Comparison of ENCODE assay signal across 7 cellular contexts in the genomic region with DNA sequence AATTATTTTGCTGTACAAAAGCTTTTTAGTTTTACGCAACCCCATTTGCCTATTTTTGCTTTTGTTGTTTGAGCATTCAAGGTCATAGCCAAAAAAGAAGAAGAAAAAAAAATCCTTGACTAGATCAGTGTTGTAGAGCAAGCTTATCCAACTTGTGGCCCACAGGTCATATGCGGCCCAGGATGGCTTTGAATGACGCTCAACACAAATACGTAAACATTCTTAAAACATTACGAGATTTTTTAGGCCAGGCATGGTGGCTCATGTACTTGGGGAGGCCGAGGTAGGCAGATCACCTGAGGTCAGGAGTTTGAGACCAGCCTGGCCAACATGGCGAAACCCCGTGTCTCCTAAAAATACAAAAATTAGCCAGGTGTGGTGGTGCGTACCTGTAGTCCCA.
"Had no signal": no experiment of that assay in that cellular context is flagged by ENCODE, and none has a peak within 500 bp of the region (broad histone marks: within the 10 kb centered on the region; RNA-seq: fewer than 3 reads in every experiment).

No MANE protein-coding gene starts in this region.

- H3K4me3 ChIP-seq: GM12878 had no signal

- FAIRE-seq: GM12878, GM12891, GM12892, GM18507, GM19239 had no signal

- DNase-seq: GDM1, GF-D8 had no signal

- ATAC-seq: GM12878 had no signal
